In the genomic region with DNA sequence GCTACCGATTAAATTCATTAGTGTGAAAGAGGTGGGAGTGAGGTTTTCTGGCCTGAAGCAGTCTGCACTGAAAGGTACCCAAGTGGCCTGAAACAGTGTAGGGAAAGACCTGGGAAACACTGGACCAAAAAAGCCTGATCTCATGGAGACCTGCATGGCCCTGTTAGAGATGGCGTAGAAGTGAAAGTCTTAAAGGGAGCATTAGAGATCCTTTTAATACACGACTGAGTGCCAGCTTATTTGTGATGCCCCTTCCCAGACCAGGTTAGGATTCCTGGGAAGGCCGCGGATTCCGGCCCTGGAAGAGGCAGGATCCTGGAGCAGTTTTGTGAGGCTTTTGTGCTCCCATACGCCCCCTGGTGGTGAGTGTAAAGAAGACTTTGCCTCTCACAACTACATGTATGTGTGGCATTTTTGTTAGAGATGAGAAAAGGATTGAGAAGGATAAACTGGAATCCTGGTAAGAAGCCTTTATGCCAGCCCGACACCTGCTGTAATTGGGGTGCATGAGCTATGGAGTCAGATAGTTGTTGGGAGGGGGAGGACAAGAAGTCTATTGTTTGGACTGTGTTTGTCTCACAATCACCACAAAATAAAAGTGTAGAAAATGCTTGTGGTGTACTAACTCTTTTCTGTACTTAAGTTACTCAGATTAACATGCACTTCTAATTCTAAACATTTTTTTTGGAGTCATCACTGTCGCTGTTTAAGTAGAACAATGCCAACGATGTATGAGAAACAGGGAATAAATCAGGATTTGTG, we compare ENCODE assay signal across 8 cellular contexts. TPM values are rescaled to one million over a fixed set of nuclear protein-coding genes. Genes with fewer than 3 reads are reported as not detected.
DNase-seq lines count a peak whose midpoint lies in the region; ATAC-seq and TF ChIP-seq lines count a peak whose summit lies in the region.

No MANE protein-coding gene starts in this region.

- DNase-seq in Ammon's horn (ENCODE audit: low spot score) (peak; percentile 90), NCI-H1694 treated with DMSO at 0.1 percent for 48 hours (lab: John Stamatoyannopoulos, UW) (peak; percentile 46), mammary epithelial cell (peak; percentile 50), islet precursor cell (peak; percentile 91)
- peak; percentile 29 to 50 for DNase-seq in stimulated activated CD4-positive, alpha-beta T cell treated with anti-CD3 and anti-CD28 coated beads, Interleukin-1b, Interleukin-23, amount 100 ng/mL, for 1 hour (ENCODE audit: low read depth in 2 of 2)

- H3K36me3 ChIP-seq in mammary epithelial cell (ENCODE audit: insufficient read depth, low read length) = peaks cover 3% of the 10 kb centered on the region

- H3K4me3 ChIP-seq in WI38 (ENCODE audit: low read depth, low read length) = no peak overlapping the region
- no peak overlapping the region for H3K4me3 ChIP-seq in mammary epithelial cell (replicated peaks in 1 of 3; ENCODE audit: insufficient read depth in 1 of 3, low read depth in 2 of 3, low read length in 3 of 3)

- no TSS peak for BruUV-seq in mammary epithelial cell (replicated peaks; lab: Mats Ljungman, UMichigan)

- CTCF ChIA-PET in mammary epithelial cell (lab: Charles Lee; ENCODE audit: low non-redundant PET) = no interaction called here

- TF ChIP-seq CTCF in WI38 (IDR thresholded peaks at IDR 0.05; ENCODE audit: low read depth, low read length) (peak; percentile 71), mammary epithelial cell (conservative IDR thresholded peaks at IDR 0.05 in 1 of 2, IDR thresholded peaks at IDR 0.05 in 1 of 2; ENCODE audit: extremely low read depth in 1 of 2, insufficient read depth in 1 of 2, low read depth in 1 of 2, low read length in 2 of 2) (peak; percentile 75 to 84)

- H2AFZ ChIP-seq in mammary epithelial cell (ENCODE audit: low read depth, low read length) = peak overlapping the region; percentile 46

- 33% methylated on average over 9 of the region's 10 CpGs for WGBS in mammary epithelial cell (ENCODE audit: low coverage, missing lambda C conversion rate)

- H3K9ac ChIP-seq in mammary epithelial cell (ENCODE audit: insufficient read depth, low read length) = no peak overlapping the region

- intact Hi-C loops in mammary epithelial cell (cut with micrococcal nuclease) = loop anchor here (1.0 kb wide), 6 partner anchors 51 to 672 kb away; no protein-coding TSS in a partner anchor

- no peaks in the 10 kb centered on the region for H3K27me3 ChIP-seq in mammary epithelial cell (ENCODE audit: insufficient read depth, low read length)

- peaks cover 4% of the 10 kb centered on the region for H3K4me1 ChIP-seq in mammary epithelial cell (ENCODE audit: insufficient read depth, low read length)

- no peak overlapping the region for H3K27ac ChIP-seq in mammary epithelial cell (ENCODE audit: insufficient read depth, low read depth, low read length)

- H3K79me2 ChIP-seq in mammary epithelial cell (ENCODE audit: insufficient read depth, low read length) = no peaks in the 10 kb centered on the region

- ATAC-seq in GM19455 (IDR thresholded peaks at IDR 0.05; ENCODE audit: unreplicated experiment) (peak; percentile 32), HG03108 (IDR thresholded peaks at IDR 0.05; ENCODE audit: unreplicated experiment) (no peak)

- no peak overlapping the region for H3K4me2 ChIP-seq in mammary epithelial cell (ENCODE audit: insufficient read depth, low read depth, low read length)

- dilution Hi-C loops in mammary epithelial cell (cut with HindIII; ENCODE audit: low sequenced_read_pairs) = no loop called here

- in situ Hi-C loops in mammary epithelial cell (cut with MboI; ENCODE audit: low sequenced_read_pairs in 2 of 2) = loop anchor here in 1 of 2 donors (10.0 kb wide), 1 partner anchor 289 kb away; no protein-coding TSS in a partner anchor

- H3K9me3 ChIP-seq in mammary epithelial cell (replicated peaks; ENCODE audit: insufficient read depth, low read length) = no peaks in the 10 kb centered on the region

- H4K20me1 ChIP-seq in mammary epithelial cell (ENCODE audit: insufficient read depth, low read length) = no peaks in the 10 kb centered on the region

RNA-seq across cellular contexts. Expression of gene JADE1, which starts 54.0 kb away (rescaled TPM):
- total RNA-seq in mammary epithelial cell = 1 to 10 TPM; 5.0 to 6.0 TPM
- 3.3 TPM for polyA plus RNA-seq in mammary epithelial cell
- polyA minus RNA-seq in mammary epithelial cell = 22.1 TPM

Comparison
In these comparisons a context has a peak if more than half of its experiments do, and no peak if none do; other contexts are left out.
1. DNase-seq: peak in every context shown above with its lines; median percentile 91 in islet precursor cell; 90 in Ammon's horn; 50 in mammary epithelial cell; 46 in NCI-H1694 treated with DMSO at 0.1 percent for 48 hours; 40 in stimulated activated CD4-positive, alpha-beta T cell treated with anti-CD3 and anti-CD28 coated beads, Interleukin-1b, Interleukin-23, amount 100 ng/mL, for 1 hour.